ENCODE assay signal across 1 cellular context in the genomic region with DNA sequence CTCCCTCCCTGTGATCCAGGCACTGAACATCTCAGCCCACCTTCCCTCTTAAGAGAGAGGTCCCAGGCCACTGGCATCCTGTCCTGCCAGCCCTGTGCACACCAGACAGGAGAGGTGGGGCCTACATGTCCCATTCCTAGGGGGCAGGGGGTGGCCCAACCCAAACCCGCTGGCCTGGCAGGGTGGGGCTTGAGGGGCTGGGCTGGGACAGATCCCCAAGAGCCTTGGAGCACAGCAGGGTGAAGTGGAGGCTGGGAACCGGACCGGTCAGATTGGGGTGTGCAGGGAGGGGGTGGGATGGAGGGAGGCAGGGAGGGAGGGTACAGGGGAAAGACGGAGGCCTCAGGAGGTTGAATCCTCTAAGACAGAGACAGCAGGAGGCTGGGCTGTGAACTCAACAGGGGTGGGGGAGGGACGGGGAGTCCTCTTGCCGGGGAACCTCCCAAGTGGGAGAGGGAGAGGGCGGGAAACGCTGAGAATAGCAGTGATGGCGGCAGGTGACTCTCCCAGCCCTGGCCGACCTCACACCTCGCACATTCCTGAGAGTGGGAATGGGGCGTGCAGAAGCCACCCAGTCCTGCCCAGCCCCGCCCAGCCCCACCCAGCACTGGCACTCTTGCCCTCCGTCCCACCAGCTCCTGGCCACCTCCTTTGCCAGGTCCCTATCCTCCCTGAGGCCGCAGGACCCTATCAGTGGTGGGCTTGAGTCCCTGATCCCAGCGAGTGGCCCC.
TF ChIP-seq lines count a peak whose summit lies in the region.

No MANE protein-coding gene starts in this region.

TF ChIP-seq in A549, 52 proteins besides CTCF, POLR2A, EP300 and RAD21:
- no peak for TF ChIP-seq MYC (IDR thresholded peaks at IDR 0.05; ENCODE audit: borderline replicate concordance, low read length)
- no peak for TF ChIP-seq ZSCAN20 (CRISPR knock-in tag; IDR thresholded peaks at IDR 0.05)
- no peak for TF ChIP-seq RARB (CRISPR knock-in tag; IDR thresholded peaks at IDR 0.05)
- no peak for TF ChIP-seq KDM1A (IDR thresholded peaks at IDR 0.05; ENCODE audit: low read depth)
- TF ChIP-seq, protein P1, sequence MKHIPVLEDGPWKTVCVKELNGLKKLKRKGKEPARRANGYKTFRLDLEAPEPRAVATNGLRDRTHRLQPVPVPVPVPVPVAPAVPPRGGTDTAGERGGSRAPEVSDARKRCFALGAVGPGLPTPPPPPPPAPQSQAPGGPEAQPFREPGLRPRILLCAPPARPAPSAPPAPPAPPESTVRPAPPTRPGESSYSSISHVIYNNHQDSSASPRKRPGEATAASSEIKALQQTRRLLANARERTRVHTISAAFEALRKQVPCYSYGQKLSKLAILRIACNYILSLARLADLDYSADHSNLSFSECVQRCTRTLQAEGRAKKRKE (CRISPR knock-in tag; IDR thresholded peaks at IDR 0.05; ENCODE audit: low read depth): no peak
- TF ChIP-seq CBX2 (IDR thresholded peaks at IDR 0.05; ENCODE audit: borderline replicate concordance, low read depth): no peak
